8 cellular contexts compared by ENCODE assay signal in genomic region chr17:82450357-82451106, GRCh38. TPM values are rescaled to one million over a fixed set of nuclear protein-coding genes. Genes with fewer than 3 reads are reported as not detected.
DNase-seq lines count a peak whose midpoint lies in the region; TF ChIP-seq lines count a peak whose summit lies in the region.

Gene CYBC1 (minus strand): TSS chr17:82450752. CDS start chr17:82449254, 1,498 bp downstream.

- no peaks in the 10 kb centered on the region for H3K9me2 ChIP-seq in DOHH2 (replicated peaks; ENCODE audit: control insufficient read depth, low read length)

- TF ChIP-seq CTCF in DOHH2 (IDR thresholded peaks at IDR 0.05; ENCODE audit: low read depth, low read length, poor library complexity, severe bottlenecking), result no peak
- no peak for TF ChIP-seq CTCF in fibroblast of pulmonary artery (IDR thresholded peaks at IDR 0.05; ENCODE audit: low read length, missing control alignments)
- TF ChIP-seq CTCF in nephron (IDR thresholded peaks at IDR 0.05; ENCODE audit: unreplicated experiment in 3 of 3), result no peak

- H3K4me1 Mint-ChIP-seq in nephron, result peaks cover 18% of the 10 kb centered on the region

- no peaks in the 10 kb centered on the region for H3K36me3 Mint-ChIP-seq in nephron (ENCODE audit: low read depth)

- H3K27ac ChIP-seq in DOHH2 (ENCODE audit: low read depth, low read length), result peak within 1 kb of the TSS; percentile 99

- peaks cover 7% of the 10 kb centered on the region for H3K9me3 Mint-ChIP-seq in nephron

- no peaks in the 10 kb centered on the region for H3K27me3 Mint-ChIP-seq in nephron (ENCODE audit: low read depth)

- peak within 1 kb of the TSS; percentile 83 to 97 (median 92) for H3K27ac Mint-ChIP-seq in nephron

- peak within 1 kb of the TSS; percentile 99 for H3K4me2 ChIP-seq in DOHH2 (ENCODE audit: low read length)

- H3K36me3 ChIP-seq in DOHH2 (ENCODE audit: control insufficient read depth, low read length), result peaks cover 37% of the 10 kb centered on the region
- peaks cover 9% of the 10 kb centered on the region for H3K36me3 ChIP-seq in MG63

- H3K27me3 ChIP-seq in DOHH2 (ENCODE audit: control insufficient read depth, low read length) (no peaks in the 10 kb centered on the region), MG63 (no peaks in the 10 kb centered on the region)

- H3K9me3 ChIP-seq in DOHH2 (ENCODE audit: control insufficient read depth, insufficient read depth, low read length), result no peaks in the 10 kb centered on the region
- no peaks in the 10 kb centered on the region for H3K9me3 ChIP-seq in MG63

- H3F3A ChIP-seq in DOHH2 (ENCODE audit: control insufficient read depth, insufficient read depth), result peaks cover 16% of the 10 kb centered on the region

- peaks cover 40% of the 10 kb centered on the region for H3K79me2 ChIP-seq in DOHH2 (ENCODE audit: control insufficient read depth, low read length)

- peaks cover 27% of the 10 kb centered on the region for H3K4me1 ChIP-seq in DOHH2 (ENCODE audit: control insufficient read depth, low read length)

- H3K4me3 ChIP-seq in DOHH2 (ENCODE audit: low read length) (peak within 1 kb of the TSS; percentile 96), MG63 (peak within 1 kb of the TSS; percentile 90), fibroblast of pulmonary artery (replicated peaks; ENCODE audit: low read depth, low read length) (peak within 1 kb of the TSS; percentile 82)

- H3K4me3 Mint-ChIP-seq in nephron, result peak within 1 kb of the TSS; percentile 89 to 93 (median 91)

- DNase-seq in H4 (ENCODE audit: low spot score) (peak; percentile 91), MG63 (peak; percentile 88), SHP77 treated with DMSO at 0.1 percent for 48 hours (lab: John Stamatoyannopoulos, UW) (peak; percentile 74), fibroblast of pulmonary artery (ENCODE audit: low read depth) (peak; percentile 95)
- peak; percentile 93 for DNase-seq in activated effector memory CD4-positive, alpha-beta T cell treated with Interleukin-2 at 50 U/mL for 16 hours
- peak; percentile 92 for DNase-seq in stimulated activated naive CD4-positive, alpha-beta T cell treated with Interleukin-2 at 50 U/mL for 16 hours (lab: John Stamatoyannopoulos, UW)

- H4K20me1 ChIP-seq in DOHH2 (ENCODE audit: control insufficient read depth, insufficient read depth, low read depth, low read length), result no peaks in the 10 kb centered on the region; the same call in 1 of the 2 replicates

RNA-seq across cellular contexts. Expression of gene CYBC1, which starts in this region (rescaled TPM):
- 73.5 and 78.9 TPM in 2 replicates for total RNA-seq in H4 (2014; rRNA removed; shearing (Covaris generic))
- 71.0 and 84.5 TPM in 2 replicates for total RNA-seq in MG63 (2014; rRNA removed; shearing (Covaris generic); ENCODE audit: low replicate concordance)

Comparison
In these comparisons a context has a peak if more than half of its experiments do, and no peak if none do; other contexts are left out.
1. Peak in every context shown above with its lines: DNase-seq, H3K4me3 ChIP-seq and H3K27ac ChIP-seq.